Comparison of ENCODE assay signal across 7 cellular contexts in the genomic region with DNA sequence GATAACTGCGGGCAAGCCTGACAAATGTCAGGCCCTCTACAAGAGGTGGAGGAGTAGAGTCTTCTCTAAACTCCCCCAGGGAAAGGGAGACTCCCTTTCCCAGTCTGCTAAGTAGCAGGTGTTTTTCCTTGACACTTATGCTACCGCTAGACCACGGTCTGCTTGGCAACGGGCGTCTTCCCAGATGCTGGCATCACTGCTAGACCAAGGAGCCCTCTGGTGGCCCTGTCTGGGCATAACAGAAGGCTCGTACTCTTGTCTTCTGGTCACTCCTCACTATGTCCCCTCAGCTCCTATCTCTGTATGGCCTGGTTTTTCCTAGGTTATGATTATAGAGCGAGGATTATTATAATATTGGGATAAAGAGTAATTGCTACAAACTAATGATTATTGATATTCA. TPM values are rescaled to one million over a fixed set of nuclear protein-coding genes. Genes with fewer than 3 reads are reported as not detected.
DNase-seq lines count a peak whose midpoint lies in the region; ATAC-seq and TF ChIP-seq lines count a peak whose summit lies in the region.
"Not testable (repeated sequence)": the region's sequence is repeated elsewhere in the genome, so short reads cannot be mapped to it uniquely, and the experiment has no call there.

No MANE protein-coding gene starts in this region.

- not testable (repeated sequence) for H2AFZ ChIP-seq in SK-N-SH (ENCODE audit: low read depth)

- WGBS in SK-N-SH (ENCODE audit: low lambda C conversion rate): 83% methylated on average over 6 of the region's 7 CpGs
- WGBS in esophagus muscularis mucosa: 69% methylated on average over 7 of the region's 7 CpGs
- WGBS in prostate gland: 72% methylated on average over 7 of the region's 7 CpGs

- DNase-seq in ELR (ENCODE audit: low read depth): peak; percentile 15
- not testable (repeated sequence) for DNase-seq in SK-N-SH; ascending aorta (ENCODE audit: low spot score in 2 of 2); esophagus muscularis mucosa (ENCODE audit: extremely low spot score); left lung; prostate gland (ENCODE audit: low spot score)

- H3F3A ChIP-seq in SK-N-SH (replicated peaks; ENCODE audit: insufficient read depth): not testable (repeated sequence)

- peak; percentile 53 for TF ChIP-seq CTCF in LNCAP (IDR thresholded peaks at IDR 0.05)
- peak; percentile 59 for TF ChIP-seq CTCF in SK-N-SH (IDR thresholded peaks at IDR 0.05)
- TF ChIP-seq CTCF in ascending aorta (IDR thresholded peaks at IDR 0.05): peak; percentile 32 to 50 (median 44)
- TF ChIP-seq CTCF in esophagus muscularis mucosa (IDR thresholded peaks at IDR 0.05): peak; percentile 44 to 65 (median 58)
- TF ChIP-seq CTCF in left lung (IDR thresholded peaks at IDR 0.05): peak; percentile 27 to 57
- TF ChIP-seq CTCF in prostate gland (IDR thresholded peaks at IDR 0.05): peak in 3 of 4 experiments; percentile 32 to 57 (median 57)

- not testable (repeated sequence) for H3K27me3 ChIP-seq in SK-N-SH (ENCODE audit: insufficient read depth); ascending aorta; esophagus muscularis mucosa; left lung; prostate gland (replicated peaks; ENCODE audit: insufficient read depth)

- POLR2A ChIA-PET in SK-N-SH (lab: Yijun Ruan, JAX): not testable (repeated sequence)

- not testable (repeated sequence) for H3K9me3 ChIP-seq in SK-N-SH, ascending aorta, esophagus muscularis mucosa, left lung, prostate gland

- H3K36me3 ChIP-seq in SK-N-SH (replicated peaks in 1 of 2; ENCODE audit: control insufficient read depth in 1 of 2, insufficient read depth in 2 of 2, low read length in 1 of 2): peaks cover 10 to 41% of the 10 kb centered on the region in 2 experiments
- H3K36me3 ChIP-seq in ascending aorta: peaks cover 56 to 61% of the 10 kb centered on the region in 2 donors
- peaks cover 29 to 77% (median 75%) of the 10 kb centered on the region in 4 donors for H3K36me3 ChIP-seq in esophagus muscularis mucosa
- H3K36me3 ChIP-seq in left lung: peaks cover 0 to 74% of the 10 kb centered on the region in 2 donors
- not testable (repeated sequence) for H3K36me3 ChIP-seq in prostate gland

- H3K4me3 ChIP-seq in SK-N-SH (ENCODE audit: low read depth in 2 of 2, low read length in 1 of 2); ascending aorta; esophagus muscularis mucosa; left lung; prostate gland: not testable (repeated sequence)

- not testable (repeated sequence) for H3K9ac ChIP-seq in SK-N-SH

- H3K79me2 ChIP-seq in SK-N-SH (ENCODE audit: insufficient read depth): not testable (repeated sequence)

- H3K4me1 ChIP-seq in SK-N-SH (ENCODE audit: control insufficient read depth in 1 of 2, insufficient read depth in 2 of 2, low read depth in 1 of 2, low read length in 1 of 2) (peaks cover 0 to 18% of the 10 kb centered on the region in 2 experiments; a peak in 1 of 4 replicates), ascending aorta (peaks cover 12 to 23% of the 10 kb centered on the region in 2 donors), esophagus muscularis mucosa (peaks cover 26 to 54% (median 51%) of the 10 kb centered on the region in 4 donors), left lung (peaks cover 0 to 19% of the 10 kb centered on the region in 2 donors)
- H3K4me1 ChIP-seq in prostate gland (replicated peaks): not testable (repeated sequence)

- intact Hi-C loops in ascending aorta (cut with DNase I): not testable (repeated sequence)
- intact Hi-C loops in esophagus muscularis mucosa (cut with DNase I): loop anchor here (10.0 kb wide), 1 partner anchor 232 kb away; no protein-coding TSS in a partner anchor
- intact Hi-C loops in left lung (cut with DNase I): loop anchor here in 1 of 2 donors (10.0 kb wide), 1 partner anchor 172 kb away; no protein-coding TSS in a partner anchor
- intact Hi-C loops in prostate gland (cut with DNase I): loop anchor here (10.0 kb wide), 1 partner anchor 232 kb away; no protein-coding TSS in a partner anchor

- TF ChIP-seq POLR2A in esophagus muscularis mucosa (IDR thresholded peaks at IDR 0.05; ENCODE audit: low read depth); prostate gland (IDR thresholded peaks at IDR 0.05): not testable (repeated sequence)

- not testable (repeated sequence) for H3K9me2 ChIP-seq in SK-N-SH

- CTCF ChIA-PET in SK-N-SH (lab: Yijun Ruan, JAX): interaction anchor here (1.0 to 6.7 kb wide), 7 partner anchors 9 to 230 kb away, joined by 3 to 115 read pairs (median 9); no protein-coding TSS in a partner anchor

- H3K4me2 ChIP-seq in SK-N-SH: not testable (repeated sequence)

- ATAC-seq in left lung: not testable (repeated sequence)

- H4K20me1 ChIP-seq in SK-N-SH (ENCODE audit: insufficient read depth): not testable (repeated sequence)

- not testable (repeated sequence) for TF ChIP-seq EP300 in SK-N-SH (IDR thresholded peaks at IDR 0.05; ENCODE audit: borderline replicate concordance in 1 of 2, low read depth in 1 of 2, low read length in 1 of 2); esophagus muscularis mucosa (IDR thresholded peaks at IDR 0.05)

- TF ChIP-seq RAD21 in SK-N-SH (IDR thresholded peaks at IDR 0.05; ENCODE audit: low read length): peak; percentile 44

- H3K27ac ChIP-seq in SK-N-SH (ENCODE audit: low read depth in 2 of 2, low read length in 1 of 2); ascending aorta; left lung; prostate gland: not testable (repeated sequence)
- peak overlapping the region in 2 of 4 donors; percentile 49 to 88 for H3K27ac ChIP-seq in esophagus muscularis mucosa (replicated peaks in 1 of 4)

TF ChIP-seq in SK-N-SH, 30 proteins besides CTCF, POLR2A, EP300 and RAD21:
- peak; percentile 31; the same call in 1 of the 2 replicates for TF ChIP-seq SMC3 (IDR thresholded peaks at IDR 0.05; ENCODE audit: low read depth, low read length)

RNA-seq across cellular contexts. Expression of gene ACOX3, which starts 33.6 kb away (rescaled TPM):
- polyA plus RNA-seq in SK-N-SH (2012; rRNA removed): 7.0 and 8.4 TPM in 2 replicates
- 6.3 and 6.4 TPM in 2 replicates for polyA plus RNA-seq in SK-N-SH (2012; cell fraction: cytosol; rRNA removed)
- 30.2 and 33.9 TPM in 2 replicates for polyA plus RNA-seq in SK-N-SH (2012; cell fraction: nucleus; rRNA removed)
- total RNA-seq in ascending aorta (74.5 TPM), esophagus muscularis mucosa (10 to 100 TPM; 32.0 to 77.2 (median 43.8) TPM), left lung (10 to 100 TPM; 22.5 to 31.7 TPM), prostate gland (10 to 100 TPM; 65.7 to 75.4 TPM)

RNA-seq across cellular contexts. Expression of gene TRMT44, which starts 33.7 kb away (rescaled TPM):
- polyA plus RNA-seq in SK-N-SH (2012; rRNA removed): 6.0 and 6.9 TPM in 2 replicates
- 3.8 and 4.9 TPM in 2 replicates for polyA plus RNA-seq in SK-N-SH (2012; cell fraction: cytosol; rRNA removed)
- 18.9 and 20.0 TPM in 2 replicates for polyA plus RNA-seq in SK-N-SH (2012; cell fraction: nucleus; rRNA removed)
- total RNA-seq in ascending aorta (39.8 TPM), esophagus muscularis mucosa (10 to 100 TPM; 14.6 to 21.6 (median 19.4) TPM), left lung (10 to 100 TPM; 15.0 to 18.7 TPM), prostate gland (10 to 100 TPM; 35.2 to 63.9 TPM)
